Comparison of ENCODE assay signal across 17 cellular contexts in the genomic region with DNA sequence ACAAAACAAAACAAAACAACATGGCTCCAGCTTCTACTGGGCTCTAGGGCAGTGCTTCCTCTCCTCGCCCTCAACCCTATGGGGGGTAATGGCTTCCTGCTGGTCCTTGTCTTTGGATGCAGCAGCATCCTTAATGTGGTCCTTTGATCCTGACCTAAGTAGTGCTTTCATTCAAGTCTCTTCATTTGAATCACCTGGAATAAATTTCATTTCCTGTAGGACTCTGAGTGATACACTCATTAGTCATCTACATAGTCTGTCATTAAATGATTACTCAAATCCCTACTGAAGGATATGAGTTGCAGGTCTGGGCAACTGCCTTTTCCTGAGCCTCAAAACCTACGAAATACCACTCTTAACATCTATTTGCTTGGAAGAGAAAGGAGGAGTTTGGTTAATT. TPM values are rescaled to one million over a fixed set of nuclear protein-coding genes. Genes with fewer than 3 reads are reported as not detected.
A peak's percentile ranks its signal among the peaks of the same experiment; 100 is the strongest.
DNase-seq lines count a peak whose midpoint lies in the region; ATAC-seq and TF ChIP-seq lines count a peak whose summit lies in the region.
"Had no signal": no experiment of that assay in that cellular context is flagged by ENCODE, and none has a peak within 500 bp of the region (broad histone marks: within the 10 kb centered on the region; RNA-seq: fewer than 3 reads in every experiment).

No MANE protein-coding gene starts in this region.

- no peak for TF ChIP-seq CTCF in body of pancreas (IDR thresholded peaks at IDR 0.05)

- peak overlapping the region; percentile 1 for H3K4me3 Mint-ChIP-seq in activated CD4-positive, alpha-beta T cell treated with anti-CD3 and anti-CD28 coated beads for 36 hours
- H3K4me3 Mint-ChIP-seq in activated naive CD8-positive, alpha-beta T cell treated with anti-CD3 and anti-CD28 coated beads, Interleukin-2, amount 50 U/mL, for 24 hours = no peak overlapping the region

- H3K9me3 Mint-ChIP-seq in activated CD4-positive, alpha-beta T cell treated with anti-CD3 and anti-CD28 coated beads for 36 hours (ENCODE audit: low read depth) = no peaks in the 10 kb centered on the region
- H3K9me3 Mint-ChIP-seq in activated naive CD8-positive, alpha-beta T cell treated with anti-CD3 and anti-CD28 coated beads, Interleukin-2, amount 50 U/mL, for 24 hours = no peaks in the 10 kb centered on the region

- no peaks in the 10 kb centered on the region for H3K27me3 ChIP-seq in body of pancreas
- H3K27me3 ChIP-seq: neutrophil, transverse colon had no signal

- H3K36me3 Mint-ChIP-seq in activated CD4-positive, alpha-beta T cell treated with anti-CD3 and anti-CD28 coated beads for 36 hours (ENCODE audit: low read depth) = peaks cover 17% of the 10 kb centered on the region
- peaks cover 24% of the 10 kb centered on the region for H3K36me3 Mint-ChIP-seq in activated naive CD8-positive, alpha-beta T cell treated with anti-CD3 and anti-CD28 coated beads, Interleukin-2, amount 50 U/mL, for 24 hours (ENCODE audit: low read depth)

- CTCF ChIA-PET in activated CD4-positive, alpha-beta T cell treated with anti-CD3 and anti-CD28 coated beads for 36 hours (lab: Charles Lee) = interaction anchor here (0.6 to 1.8 kb wide), 4 partner anchors 11 to 878 kb away, joined by 3 to 6 read pairs (median 3); no protein-coding TSS in a partner anchor

- WGBS in body of pancreas, 2 donors = 84% methylated on average over 2 of the region's 2 CpGs

- H3K27ac ChIP-seq in body of pancreas = no peak overlapping the region
- H3K27ac ChIP-seq: heart right ventricle, neutrophil, transverse colon had no signal

- H3K4me3 ChIP-seq in skeletal muscle cell (ENCODE audit: low read depth, low read length) = no peak overlapping the region
- H3K4me3 ChIP-seq in body of pancreas = no peak overlapping the region
- H3K4me3 ChIP-seq: HAP-1, heart right ventricle, transverse colon had no signal

- TF ChIP-seq POLR2A in body of pancreas (IDR thresholded peaks at IDR 0.05) = no peak

- ATAC-seq in activated CD4-positive, alpha-beta T cell treated with anti-CD3 and anti-CD28 coated beads for 36 hours = peak; percentile 66
- peak; percentile 76 for ATAC-seq in activated naive CD8-positive, alpha-beta T cell treated with anti-CD3 and anti-CD28 coated beads, Interleukin-2, amount 50 U/mL, for 24 hours
- ATAC-seq in body of pancreas (no peak), GM19035 (IDR thresholded peaks at IDR 0.05; ENCODE audit: unreplicated experiment) (no peak)
- ATAC-seq: heart right ventricle had no signal

- intact Hi-C loops in activated CD4-positive, alpha-beta T cell treated with anti-CD3 and anti-CD28 coated beads for 36 hours (cut with DNase I, micrococcal nuclease) = loop anchor here (1.0 to 2.0 kb wide), 4 partner anchors 23 to 51 kb away; no protein-coding TSS in a partner anchor
- intact Hi-C loops in body of pancreas (cut with DNase I) = no loop called here

- no peaks in the 10 kb centered on the region for H3K36me3 ChIP-seq in body of pancreas (replicated peaks in 1 of 2; ENCODE audit: insufficient read depth in 1 of 2, low read depth in 2 of 2)
- H3K36me3 ChIP-seq: HAP-1, heart right ventricle, neutrophil, transverse colon had no signal

- no peaks in the 10 kb centered on the region for H3K4me1 ChIP-seq in body of pancreas
- H3K4me1 ChIP-seq: HAP-1 had no signal

- DNase-seq in activated CD4-positive, alpha-beta T cell treated with anti-CD3 and anti-CD28 coated beads for 36 hours = no peak
- DNase-seq in activated CD4-positive, alpha-beta T cell treated with anti-CD3 and anti-CD28 coated beads, Interleukin-2, amount 50 U/mL, for 48 hours = no peak
- DNase-seq in NCI-H226 = peak; percentile 53
- DNase-seq in activated naive CD8-positive, alpha-beta T cell treated with anti-CD3 and anti-CD28 coated beads, Interleukin-2, amount 50 U/mL, for 24 hours = no peak
- peak; percentile 31 for DNase-seq in skeletal muscle cell (ENCODE audit: low read depth)
- no peak for DNase-seq in body of pancreas
- no peak for DNase-seq in anterior cingulate cortex (lab: John Stamatoyannopoulos, UW)
- DNase-seq: activated CD4-positive, alpha-beta T cell treated with anti-CD3 and anti-CD28 coated beads, Interleukin-2, amount 50 U/mL, for 4 hours; DMS53; effector memory CD4-positive, alpha-beta T cell; heart right ventricle; NCI-H146; small intestine; transverse colon had no signal

- H3K27me3 Mint-ChIP-seq in activated CD4-positive, alpha-beta T cell treated with anti-CD3 and anti-CD28 coated beads for 36 hours = no peaks in the 10 kb centered on the region
- no peaks in the 10 kb centered on the region for H3K27me3 Mint-ChIP-seq in activated naive CD8-positive, alpha-beta T cell treated with anti-CD3 and anti-CD28 coated beads, Interleukin-2, amount 50 U/mL, for 24 hours

- peaks cover 80% of the 10 kb centered on the region for H3K4me1 Mint-ChIP-seq in activated CD4-positive, alpha-beta T cell treated with anti-CD3 and anti-CD28 coated beads for 36 hours
- peaks cover 85% of the 10 kb centered on the region for H3K4me1 Mint-ChIP-seq in activated naive CD8-positive, alpha-beta T cell treated with anti-CD3 and anti-CD28 coated beads, Interleukin-2, amount 50 U/mL, for 24 hours

- no peaks in the 10 kb centered on the region for H3K9me3 ChIP-seq in body of pancreas
- H3K9me3 ChIP-seq: HAP-1, heart right ventricle, neutrophil, transverse colon had no signal

- peak overlapping the region; percentile 76 for H3K27ac Mint-ChIP-seq in activated CD4-positive, alpha-beta T cell treated with anti-CD3 and anti-CD28 coated beads for 36 hours
- H3K27ac Mint-ChIP-seq in activated naive CD8-positive, alpha-beta T cell treated with anti-CD3 and anti-CD28 coated beads, Interleukin-2, amount 50 U/mL, for 24 hours = peak overlapping the region; percentile 52

- POLR2A ChIA-PET in activated CD4-positive, alpha-beta T cell treated with anti-CD3 and anti-CD28 coated beads for 36 hours (lab: Charles Lee) = no interaction called here

RNA-seq across cellular contexts. Expression of a gene that starts 54.5 kb away (rescaled TPM):
- 10 to 100 TPM; 74.7 to 83.6 TPM for total RNA-seq in activated CD4-positive, alpha-beta T cell treated with anti-CD3 and anti-CD28 coated beads for 36 hours
- total RNA-seq in body of pancreas = 1 to 10 TPM; 2.9 to 7.9 TPM

Comparison
In these comparisons a context has a peak if more than half of its experiments do, and no peak if none do; other contexts are left out.
1. ATAC-seq: peak in activated CD4-positive, alpha-beta T cell treated with anti-CD3 and anti-CD28 coated beads for 36 hours (single experiment) and activated naive CD8-positive, alpha-beta T cell treated with anti-CD3 and anti-CD28 coated beads, Interleukin-2, amount 50 U/mL, for 24 hours (single experiment); none in body of pancreas (single experiment) and GM19035 (single experiment).
2. DNase-seq: peak in NCI-H226 (single experiment) and skeletal muscle cell (single experiment); none in activated CD4-positive, alpha-beta T cell treated with anti-CD3 and anti-CD28 coated beads for 36 hours (single experiment), activated CD4-positive, alpha-beta T cell treated with anti-CD3 and anti-CD28 coated beads, Interleukin-2, amount 50 U/mL, for 48 hours (0 of 2), activated naive CD8-positive, alpha-beta T cell treated with anti-CD3 and anti-CD28 coated beads, Interleukin-2, amount 50 U/mL, for 24 hours (single experiment), body of pancreas (0 of 4) and anterior cingulate cortex (0 of 58).
3. RNA of a gene that starts 54.5 kb away (total RNA-seq): 74.7 to 83.6 TPM in activated CD4-positive, alpha-beta T cell treated with anti-CD3 and anti-CD28 coated beads for 36 hours; 2.9 to 7.9 TPM in body of pancreas; every median in the first group is over 4 times any median in the second.